In the genomic region with DNA sequence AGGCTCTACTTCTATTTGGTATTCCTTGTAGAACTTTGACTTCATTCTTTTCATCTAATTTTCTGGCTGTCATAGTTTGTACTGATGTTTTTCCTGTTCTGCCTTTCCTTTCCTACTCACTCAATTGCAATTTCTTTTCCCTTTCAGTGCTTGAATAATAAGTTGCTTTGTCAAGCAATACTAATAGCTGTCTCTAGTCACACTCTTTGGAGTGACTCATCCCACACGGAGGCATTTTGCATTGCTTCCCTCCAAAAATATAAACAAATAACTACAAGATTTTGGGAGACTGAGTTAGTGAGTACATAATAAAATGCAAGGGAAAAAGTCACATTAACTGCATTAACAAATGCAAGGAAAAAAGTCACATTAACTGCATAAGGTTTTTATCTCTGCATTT, we compare ENCODE assay signal across 24 cellular contexts.
"Had no signal": no experiment of that assay in that cellular context is flagged by ENCODE, and none has a peak within 500 bp of the region (broad histone marks: within the 10 kb centered on the region; RNA-seq: fewer than 3 reads in every experiment).

No MANE protein-coding gene starts in this region.

- H3K9me3 Mint-ChIP-seq: nephron had no signal

- FAIRE-seq: colon had no signal

- H3K27ac ChIP-seq: brain microvascular endothelial cell, dorsolateral prefrontal cortex, epithelial cell of prostate, psoas muscle, tibial artery, uterus had no signal

- DNase-seq: activated CD4-positive, alpha-beta memory T cell treated with anti-CD3 and anti-CD28 coated beads, Interleukin-2, amount 10 ng/mL, durations not matched to agents 7 days and 5 days; activated CD4-positive, alpha-beta T cell treated with anti-CD3 and anti-CD28 coated beads for 48 hours; activated CD4-positive, CD25-positive, alpha-beta regulatory T cell; activated naive CD4-positive, alpha-beta T cell treated with anti-CD3 and anti-CD28 coated beads for 36 hours; activated T-cell treated with anti-CD3 and anti-CD28 coated beads, Interleukin-2, amount 50 U/mL, for 24 hours; brain microvascular endothelial cell; central memory CD4-positive, alpha-beta T cell; dorsolateral prefrontal cortex; foreskin fibroblast; hypothalamus; islet precursor cell; midbrain; psoas muscle; right cardiac atrium; stimulated activated CD4-positive, alpha-beta T cell treated with anti-CD3 and anti-CD28 coated beads, Interleukin-2, amount 100 ng/mL, for 24 hours; stimulated activated naive CD8-positive, alpha-beta T cell treated with anti-CD3 and anti-CD28 coated beads, Interleukin-15, Interleukin-2, amounts not matched to agents 100 U/mL and 50 U/mL, for 24 hours; substantia nigra; T1000; tibial artery; uterus had no signal

- H3K4me1 Mint-ChIP-seq: activated CD4-positive, alpha-beta memory T cell treated with anti-CD3 and anti-CD28 coated beads, Interleukin-2, amount 10 ng/mL, durations not matched to agents 7 days and 5 days; nephron had no signal

- H3K27me3 Mint-ChIP-seq: activated CD4-positive, alpha-beta memory T cell treated with anti-CD3 and anti-CD28 coated beads, Interleukin-2, amount 10 ng/mL, durations not matched to agents 7 days and 5 days; activated T-cell treated with anti-CD3 and anti-CD28 coated beads, Interleukin-2, amount 50 U/mL, for 24 hours had no signal

- H3K27ac Mint-ChIP-seq: activated CD4-positive, alpha-beta memory T cell treated with anti-CD3 and anti-CD28 coated beads, Interleukin-2, amount 10 ng/mL, durations not matched to agents 7 days and 5 days; activated naive CD4-positive, alpha-beta T cell treated with anti-CD3 and anti-CD28 coated beads for 36 hours; activated T-cell treated with anti-CD3 and anti-CD28 coated beads, Interleukin-2, amount 50 U/mL, for 24 hours; nephron had no signal

- H3K36me3 ChIP-seq: brain microvascular endothelial cell, tibial artery, uterus had no signal

- H3K9me3 ChIP-seq: psoas muscle had no signal

- H3K4me1 ChIP-seq: psoas muscle, tibial artery, uterus had no signal

- ATAC-seq: psoas muscle; right cardiac atrium; stimulated activated naive CD8-positive, alpha-beta T cell treated with anti-CD3 and anti-CD28 coated beads, Interleukin-15, Interleukin-2, amounts not matched to agents 100 U/mL and 50 U/mL, for 24 hours had no signal

- H3K4me3 ChIP-seq: dorsolateral prefrontal cortex, lung, psoas muscle, tibial artery, uterus had no signal

- H3K27me3 ChIP-seq: brain microvascular endothelial cell, tibial artery, uterus had no signal

- H3K4me3 Mint-ChIP-seq: activated CD4-positive, alpha-beta memory T cell treated with anti-CD3 and anti-CD28 coated beads, Interleukin-2, amount 10 ng/mL, durations not matched to agents 7 days and 5 days; activated naive CD4-positive, alpha-beta T cell treated with anti-CD3 and anti-CD28 coated beads for 36 hours; activated T-cell treated with anti-CD3 and anti-CD28 coated beads, Interleukin-2, amount 50 U/mL, for 24 hours; nephron had no signal
